In genomic region chr21:44818636-44819011, GRCh38 we compare ENCODE assay signal across 8 cellular contexts. TPM values are rescaled to one million over a fixed set of nuclear protein-coding genes. Genes with fewer than 3 reads are reported as not detected.
A peak's percentile ranks its signal among the peaks of the same experiment; 100 is the strongest.
DNase-seq lines count a peak whose midpoint lies in the region; ATAC-seq and TF ChIP-seq lines count a peak whose summit lies in the region.

No MANE protein-coding gene starts in this region.

- TF ChIP-seq CTCF in mammary epithelial cell (conservative IDR thresholded peaks at IDR 0.05 in 1 of 2, IDR thresholded peaks at IDR 0.05 in 1 of 2; ENCODE audit: extremely low read depth in 1 of 2, insufficient read depth in 1 of 2, low read depth in 1 of 2, low read length in 2 of 2) (no peak), type B pancreatic cell (conservative IDR thresholded peaks at IDR 0.05) (no peak)

- H4K20me1 ChIP-seq in mammary epithelial cell (ENCODE audit: insufficient read depth, low read length), result no peaks in the 10 kb centered on the region

- H3K9ac ChIP-seq in mammary epithelial cell (ENCODE audit: insufficient read depth, low read length), result no peak overlapping the region

- peak overlapping the region; percentile 90 for H3K4me2 ChIP-seq in mammary epithelial cell (ENCODE audit: insufficient read depth, low read depth, low read length)

- peak overlapping the region; percentile 77 for H3K27ac Mint-ChIP-seq in activated naive CD4-positive, alpha-beta T cell treated with anti-CD3 and anti-CD28 coated beads, Interleukin-2, amount 10 ng/mL, durations not matched to agents 7 days and 5 days
- H3K27ac Mint-ChIP-seq in memory B cell (peak overlapping the region; percentile 41), type B pancreatic cell (no peak overlapping the region)

- no peak for ATAC-seq in memory B cell (ENCODE audit: low read depth)
- ATAC-seq in GM21367 (IDR thresholded peaks at IDR 0.05; ENCODE audit: unreplicated experiment), result no peak

- peak overlapping the region; percentile 63 for H3K27ac ChIP-seq in mammary epithelial cell (ENCODE audit: insufficient read depth, low read depth, low read length)

- 33% methylated on average over 6 of the region's 37 CpGs for WGBS in mammary epithelial cell (ENCODE audit: low coverage, missing lambda C conversion rate)

- CTCF ChIA-PET in activated naive CD4-positive, alpha-beta T cell treated with anti-CD3 and anti-CD28 coated beads, Interleukin-2, amount 10 ng/mL, durations not matched to agents 7 days and 5 days (lab: Charles Lee), result interaction anchor here (1.3 kb wide), 1 partner anchor 18 kb away, joined by 3 read pairs; no protein-coding TSS in a partner anchor
- CTCF ChIA-PET in mammary epithelial cell (lab: Charles Lee; ENCODE audit: low non-redundant PET), result no interaction called here

- in situ Hi-C loops in mammary epithelial cell (cut with MboI; ENCODE audit: low sequenced_read_pairs in 2 of 2), result no loop called here

- peak overlapping the region; percentile 91 for H2AFZ ChIP-seq in mammary epithelial cell (ENCODE audit: low read depth, low read length)

- peaks cover 33% of the 10 kb centered on the region for H3K27me3 Mint-ChIP-seq in activated naive CD4-positive, alpha-beta T cell treated with anti-CD3 and anti-CD28 coated beads, Interleukin-2, amount 10 ng/mL, durations not matched to agents 7 days and 5 days
- H3K27me3 Mint-ChIP-seq in memory B cell (no peaks in the 10 kb centered on the region), type B pancreatic cell (no peaks in the 10 kb centered on the region)

- H3K36me3 Mint-ChIP-seq in activated naive CD4-positive, alpha-beta T cell treated with anti-CD3 and anti-CD28 coated beads, Interleukin-2, amount 10 ng/mL, durations not matched to agents 7 days and 5 days, result peaks cover 11% of the 10 kb centered on the region
- H3K36me3 Mint-ChIP-seq in memory B cell (peaks cover under 1% of the 10 kb centered on the region), type B pancreatic cell (peaks cover 3% of the 10 kb centered on the region)

- dilution Hi-C loops in mammary epithelial cell (cut with HindIII; ENCODE audit: low sequenced_read_pairs), result no loop called here

- H3K9me3 ChIP-seq in mammary epithelial cell (replicated peaks; ENCODE audit: insufficient read depth, low read length), result peaks cover 23% of the 10 kb centered on the region

- H3K4me1 Mint-ChIP-seq in activated naive CD4-positive, alpha-beta T cell treated with anti-CD3 and anti-CD28 coated beads, Interleukin-2, amount 10 ng/mL, durations not matched to agents 7 days and 5 days, result peaks cover 14% of the 10 kb centered on the region
- H3K4me1 Mint-ChIP-seq in memory B cell (peaks cover 6% of the 10 kb centered on the region), type B pancreatic cell (ENCODE audit: unreplicated experiment) (peaks cover 8% of the 10 kb centered on the region)

- intact Hi-C loops in mammary epithelial cell (cut with micrococcal nuclease), result loop anchor here (5.0 kb wide), 1 partner anchor 54 kb away; the partner anchor contains the start of gene PTTG1IP

- no TSS peak for BruUV-seq in mammary epithelial cell (replicated peaks; lab: Mats Ljungman, UMichigan)

- H3K36me3 ChIP-seq in mammary epithelial cell (ENCODE audit: insufficient read depth, low read length), result no peaks in the 10 kb centered on the region

- peaks cover 37% of the 10 kb centered on the region for H3K79me2 ChIP-seq in mammary epithelial cell (ENCODE audit: insufficient read depth, low read length)

- peak overlapping the region; percentile 67 for H3K4me3 Mint-ChIP-seq in activated naive CD4-positive, alpha-beta T cell treated with anti-CD3 and anti-CD28 coated beads, Interleukin-2, amount 10 ng/mL, durations not matched to agents 7 days and 5 days
- H3K4me3 Mint-ChIP-seq in memory B cell, result peak overlapping the region; percentile 68
- H3K4me3 Mint-ChIP-seq in type B pancreatic cell, result peak overlapping the region; percentile 73

- H3K9me3 Mint-ChIP-seq in activated naive CD4-positive, alpha-beta T cell treated with anti-CD3 and anti-CD28 coated beads, Interleukin-2, amount 10 ng/mL, durations not matched to agents 7 days and 5 days, result peaks cover 28% of the 10 kb centered on the region
- H3K9me3 Mint-ChIP-seq in memory B cell, result peaks cover 11% of the 10 kb centered on the region
- peaks cover 9% of the 10 kb centered on the region for H3K9me3 Mint-ChIP-seq in type B pancreatic cell

- peaks cover 5% of the 10 kb centered on the region for H3K4me1 ChIP-seq in mammary epithelial cell (ENCODE audit: insufficient read depth, low read length)

- no peaks in the 10 kb centered on the region for H3K27me3 ChIP-seq in mammary epithelial cell (ENCODE audit: insufficient read depth, low read length)

- peak overlapping the region; percentile 68 to 80 (median 77) for H3K4me3 ChIP-seq in mammary epithelial cell (replicated peaks in 1 of 3; ENCODE audit: insufficient read depth in 1 of 3, low read depth in 2 of 3, low read length in 3 of 3)

- DNase-seq in activated naive CD4-positive, alpha-beta T cell treated with anti-CD3 and anti-CD28 coated beads, Interleukin-2, amount 10 ng/mL, durations not matched to agents 7 days and 5 days, result no peak
- no peak for DNase-seq in activated naive CD4-positive, alpha-beta T cell (lab: John Stamatoyannopoulos, UW)
- DNase-seq in mammary epithelial cell (no peak), memory B cell (ENCODE audit: low spot score in 2 of 2) (no peak), type B pancreatic cell (ENCODE audit: extremely low spot score, unreplicated experiment) (no peak), T1000 (lab: John Stamatoyannopoulos, UW) (no peak), NCI-H524 (lab: John Stamatoyannopoulos, UW) (no peak)

RNA-seq across cellular contexts. Expression of gene SUMO3, which starts 0.8 kb away (rescaled TPM):
- 10 to 100 TPM; 58.1 to 58.8 TPM for total RNA-seq in mammary epithelial cell
- polyA plus RNA-seq in mammary epithelial cell, result 89.6 TPM
- polyA minus RNA-seq in mammary epithelial cell, result 52.9 TPM
- total RNA-seq in type B pancreatic cell (ENCODE audit: low replicate concordance), result 61.0 and 81.2 TPM in 2 replicates

RNA-seq across cellular contexts. Expression of gene UBE2G2, which starts 17.0 kb away (rescaled TPM):
- total RNA-seq in mammary epithelial cell, result 10 to 100 TPM; 85.7 to 93.1 TPM
- polyA plus RNA-seq in mammary epithelial cell, result 82.0 TPM
- polyA minus RNA-seq in mammary epithelial cell, result 82.4 TPM
- 75.6 and 92.4 TPM in 2 replicates for total RNA-seq in type B pancreatic cell (ENCODE audit: low replicate concordance)

RNA-seq across cellular contexts. Expression of gene PTTG1IP, which starts 54.9 kb away (rescaled TPM):
- 100 to 1,000 TPM; 131 to 269 TPM for total RNA-seq in mammary epithelial cell
- 146 TPM for polyA plus RNA-seq in mammary epithelial cell
- 174 TPM for polyA minus RNA-seq in mammary epithelial cell
- total RNA-seq in type B pancreatic cell (ENCODE audit: low replicate concordance), result 168 and 195 TPM in 2 replicates
